In genomic region chr4:41257901-41258300, GRCh38 we compare ENCODE assay signal across 9 cellular contexts. TPM values are rescaled to one million over a fixed set of nuclear protein-coding genes. Genes with fewer than 3 reads are reported as not detected.
A peak's percentile ranks its signal among the peaks of the same experiment; 100 is the strongest.
DNase-seq lines count a peak whose midpoint lies in the region; ATAC-seq, FAIRE-seq and TF ChIP-seq lines count a peak whose summit lies in the region.
"Had no signal": no experiment of that assay in that cellular context is flagged by ENCODE, and none has a peak within 500 bp of the region (broad histone marks: within the 10 kb centered on the region; RNA-seq: fewer than 3 reads in every experiment).

No MANE protein-coding gene starts in this region.

- H3K27me3 Mint-ChIP-seq in activated naive CD4-positive, alpha-beta T cell treated with anti-CD3 and anti-CD28 coated beads for 36 hours (ENCODE audit: low read depth), result peaks cover 57% of the 10 kb centered on the region
- peaks cover 50% of the 10 kb centered on the region for H3K27me3 Mint-ChIP-seq in activated naive CD8-positive, alpha-beta T cell treated with anti-CD3 and anti-CD28 coated beads, Interleukin-2, amount 50 U/mL, for 24 hours

- 44 to 47% methylated on average over 11 of the region's 11 CpGs for WGBS in tibial nerve, 2 donors

- TF ChIP-seq EP300 in tibial nerve (IDR thresholded peaks at IDR 0.05), result no peak

- TF ChIP-seq CTCF in kidney epithelial cell (IDR thresholded peaks at IDR 0.05; ENCODE audit: insufficient read depth, low read length, poor library complexity, severe bottlenecking) (no peak), tibial nerve (IDR thresholded peaks at IDR 0.05) (no peak)

- H3K27ac ChIP-seq in tibial nerve, result peak overlapping the region in 1 of 4 donors; percentile 8
- H3K27ac ChIP-seq: right lobe of liver had no signal

- peak overlapping the region; percentile 60 for H3K4me3 Mint-ChIP-seq in activated naive CD4-positive, alpha-beta T cell treated with anti-CD3 and anti-CD28 coated beads for 36 hours
- H3K4me3 Mint-ChIP-seq in activated naive CD8-positive, alpha-beta T cell treated with anti-CD3 and anti-CD28 coated beads, Interleukin-2, amount 50 U/mL, for 24 hours, result peak overlapping the region; percentile 69

- no peak for FAIRE-seq in HTR-8/SVneo (lab: Jason Lieb, UNC)

- H3K4me1 ChIP-seq in tibial nerve, result peaks cover 0 to 16% (median 12%) of the 10 kb centered on the region in 4 donors

- ATAC-seq in activated naive CD8-positive, alpha-beta T cell treated with anti-CD3 and anti-CD28 coated beads, Interleukin-2, amount 50 U/mL, for 24 hours, result no peak
- ATAC-seq in GM21360 (IDR thresholded peaks at IDR 0.05; ENCODE audit: unreplicated experiment) (no peak), GM21526 (IDR thresholded peaks at IDR 0.05; ENCODE audit: low FRiP score, unreplicated experiment) (no peak)

- H3K27ac Mint-ChIP-seq in activated naive CD4-positive, alpha-beta T cell treated with anti-CD3 and anti-CD28 coated beads for 36 hours, result no peak overlapping the region
- peak overlapping the region; percentile 46 for H3K27ac Mint-ChIP-seq in activated naive CD8-positive, alpha-beta T cell treated with anti-CD3 and anti-CD28 coated beads, Interleukin-2, amount 50 U/mL, for 24 hours

- CTCF ChIA-PET in activated naive CD4-positive, alpha-beta T cell treated with anti-CD3 and anti-CD28 coated beads for 36 hours (lab: Charles Lee), result interaction anchor here (0.6 to 3.1 kb wide), 6 partner anchors 22 to 1485 kb away, joined by 3 to 18 read pairs (median 4); no protein-coding TSS in a partner anchor

- H3K4me1 Mint-ChIP-seq in activated naive CD4-positive, alpha-beta T cell treated with anti-CD3 and anti-CD28 coated beads for 36 hours (ENCODE audit: low read depth), result peaks cover 8% of the 10 kb centered on the region
- H3K4me1 Mint-ChIP-seq in activated naive CD8-positive, alpha-beta T cell treated with anti-CD3 and anti-CD28 coated beads, Interleukin-2, amount 50 U/mL, for 24 hours, result peaks cover 14% of the 10 kb centered on the region

- peaks cover 3% of the 10 kb centered on the region for H3K36me3 ChIP-seq in kidney epithelial cell (ENCODE audit: control insufficient read depth, insufficient read depth, low read length)
- peaks cover 0 to 11% (median 0%) of the 10 kb centered on the region in 3 donors for H3K36me3 ChIP-seq in tibial nerve
- H3K36me3 ChIP-seq: right lobe of liver had no signal

- no peaks in the 10 kb centered on the region for H3K9me3 Mint-ChIP-seq in activated naive CD4-positive, alpha-beta T cell treated with anti-CD3 and anti-CD28 coated beads for 36 hours
- H3K9me3 Mint-ChIP-seq in activated naive CD8-positive, alpha-beta T cell treated with anti-CD3 and anti-CD28 coated beads, Interleukin-2, amount 50 U/mL, for 24 hours, result no peaks in the 10 kb centered on the region

- intact Hi-C loops in activated naive CD4-positive, alpha-beta T cell treated with anti-CD3 and anti-CD28 coated beads for 36 hours (cut with micrococcal nuclease), result loop anchor here (2.0 kb wide), 1 partner anchor 41 kb away; no protein-coding TSS in a partner anchor

- DNase-seq in activated naive CD4-positive, alpha-beta T cell treated with anti-CD3 and anti-CD28 coated beads for 36 hours, result no peak
- DNase-seq in activated naive CD4-positive, alpha-beta T cell (lab: John Stamatoyannopoulos, UW), result no peak
- no peak for DNase-seq in activated naive CD8-positive, alpha-beta T cell treated with anti-CD3 and anti-CD28 coated beads, Interleukin-2, amount 50 U/mL, for 24 hours
- DNase-seq in kidney epithelial cell (ENCODE audit: low read depth) (no peak), tibial nerve (ENCODE audit: low spot score in 2 of 2) (no peak), HTR-8/SVneo (ENCODE audit: insufficient read length, low spot score) (no peak)

- H3K4me3 ChIP-seq in kidney epithelial cell (ENCODE audit: low read depth, low read length) (peak overlapping the region; percentile 96), tibial nerve (peak overlapping the region; percentile 45 to 61 (median 52))

- H3K27me3 ChIP-seq in kidney epithelial cell (ENCODE audit: control insufficient read depth, insufficient read depth, low read length), result no peaks in the 10 kb centered on the region
- peaks cover 0 to 5% of the 10 kb centered on the region in 2 donors for H3K27me3 ChIP-seq in tibial nerve

- no peak for TF ChIP-seq POLR2A in tibial nerve (IDR thresholded peaks at IDR 0.05)

- no peaks in the 10 kb centered on the region for H3K9me3 ChIP-seq in tibial nerve
- H3K9me3 ChIP-seq: right lobe of liver had no signal

- H3K36me3 Mint-ChIP-seq in activated naive CD4-positive, alpha-beta T cell treated with anti-CD3 and anti-CD28 coated beads for 36 hours (ENCODE audit: low read depth), result no peaks in the 10 kb centered on the region
- no peaks in the 10 kb centered on the region for H3K36me3 Mint-ChIP-seq in activated naive CD8-positive, alpha-beta T cell treated with anti-CD3 and anti-CD28 coated beads, Interleukin-2, amount 50 U/mL, for 24 hours (ENCODE audit: low read depth)

RNA-seq across cellular contexts. Expression of gene UCHL1, which starts 1.2 kb away (rescaled TPM):
- total RNA-seq in activated naive CD4-positive, alpha-beta T cell treated with anti-CD3 and anti-CD28 coated beads for 36 hours, result 1 to 10 TPM; 2.0 to 3.5 TPM
- 1,761 and 1,994 TPM in 2 replicates for total RNA-seq in kidney epithelial cell
- 100 to 1,000 TPM in 1 of 4 donors, 10 to 100 TPM in 3; 55.9 to 204 (median 71.5) TPM for total RNA-seq in tibial nerve

RNA-seq across cellular contexts. Expression of gene APBB2, which starts 43.6 kb away (rescaled TPM):
- 1 to 10 TPM; 4.5 to 4.8 TPM for total RNA-seq in activated naive CD4-positive, alpha-beta T cell treated with anti-CD3 and anti-CD28 coated beads for 36 hours
- 52.0 and 52.7 TPM in 2 replicates for total RNA-seq in kidney epithelial cell
- 100 to 1,000 TPM; 139 to 248 (median 203) TPM for total RNA-seq in tibial nerve

Comparison
In these comparisons a context has a peak if more than half of its experiments do, and no peak if none do; other contexts are left out.
1. RNA of gene UCHL1, which starts 1.2 kb away (total RNA-seq): 1,761 to 1,994 TPM in kidney epithelial cell and 55.9 to 204 TPM in tibial nerve; 2.0 to 3.5 TPM in activated naive CD4-positive, alpha-beta T cell treated with anti-CD3 and anti-CD28 coated beads for 36 hours; every median in the first group is over 10 times any median in the second.